Comparison of ENCODE assay signal across 10 cellular contexts in the genomic region with DNA sequence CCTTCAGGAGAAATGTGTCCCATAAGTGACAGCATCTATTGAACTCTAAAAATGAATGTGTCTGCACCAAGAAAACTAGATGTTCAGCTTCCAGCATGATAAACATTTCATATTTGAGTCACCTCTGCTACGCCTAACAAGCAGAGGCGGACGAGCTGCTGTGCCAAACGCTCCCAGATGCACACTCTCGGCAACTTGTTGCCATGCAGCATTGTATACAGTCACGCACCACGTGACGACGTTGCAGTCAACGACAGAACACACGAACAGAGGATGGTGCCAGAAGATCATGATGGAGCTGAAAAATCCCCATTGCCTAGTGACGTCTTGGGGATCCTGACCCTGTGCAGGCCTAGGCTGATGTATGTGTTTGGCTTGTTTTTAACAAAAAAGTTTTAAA.
A peak's percentile ranks its signal among the peaks of the same experiment; 100 is the strongest.
DNase-seq lines count a peak whose midpoint lies in the region; ATAC-seq and TF ChIP-seq lines count a peak whose summit lies in the region.
"Had no signal": no experiment of that assay in that cellular context is flagged by ENCODE, and none has a peak within 500 bp of the region (broad histone marks: within the 10 kb centered on the region; RNA-seq: fewer than 3 reads in every experiment).

No MANE protein-coding gene starts in this region.

- POLR2A ChIA-PET in AG04450 (lab: Yijun Ruan, JAX): interaction anchor here (1.0 to 1.5 kb wide), 2 partner anchors 13 to 14 kb away, joined by 3 read pairs; no protein-coding TSS in a partner anchor

- CTCF ChIA-PET in AG04450 (lab: Charles Lee): interaction anchor here (0.7 to 3.0 kb wide), 8 partner anchors 14 to 462 kb away, joined by 3 to 20 read pairs (median 4); partner anchors contain the start of gene XXYLT1
- CTCF ChIA-PET in activated naive CD4-positive, alpha-beta T cell treated with anti-CD3 and anti-CD28 coated beads, Interleukin-2, amount 10 ng/mL, durations not matched to agents 7 days and 5 days (lab: Charles Lee): interaction anchor here (1.0 kb wide), 1 partner anchor 462 kb away, joined by 3 read pairs; the partner anchor contains the start of gene LSG1

- no peaks in the 10 kb centered on the region for H3K27me3 Mint-ChIP-seq in activated naive CD4-positive, alpha-beta T cell treated with anti-CD3 and anti-CD28 coated beads, Interleukin-2, amount 10 ng/mL, durations not matched to agents 7 days and 5 days

- ATAC-seq in GM21515 (IDR thresholded peaks at IDR 0.05; ENCODE audit: unreplicated experiment): peak; percentile 40
- peak in 3 of 4 donors; percentile 56 to 70 (median 67) for ATAC-seq in heart left ventricle
- ATAC-seq in GM18907 (IDR thresholded peaks at IDR 0.05; ENCODE audit: unreplicated experiment): no peak
- ATAC-seq in GM21360 (IDR thresholded peaks at IDR 0.05; ENCODE audit: unreplicated experiment): no peak

- intact Hi-C loops in heart left ventricle (cut with DNase I): loop anchor here in 1 of 10 donors (10.0 kb wide), 1 partner anchor 111 kb away; no protein-coding TSS in a partner anchor

- no peaks in the 10 kb centered on the region for H3K9me3 Mint-ChIP-seq in activated naive CD4-positive, alpha-beta T cell treated with anti-CD3 and anti-CD28 coated beads, Interleukin-2, amount 10 ng/mL, durations not matched to agents 7 days and 5 days

- H3K27me3 ChIP-seq in AG04450 (ENCODE audit: control insufficient read depth, insufficient read depth, low read length) (no peaks in the 10 kb centered on the region), heart left ventricle (no peaks in the 10 kb centered on the region)
- H3K27me3 ChIP-seq: brain microvascular endothelial cell had no signal

- TF ChIP-seq POLR2A in heart left ventricle (IDR thresholded peaks at IDR 0.05): no peak

- H3K4me3 Mint-ChIP-seq in activated naive CD4-positive, alpha-beta T cell treated with anti-CD3 and anti-CD28 coated beads, Interleukin-2, amount 10 ng/mL, durations not matched to agents 7 days and 5 days: no peak overlapping the region

- H3K27ac ChIP-seq in AG04450 (ENCODE audit: low read depth, low read length): peak overlapping the region; percentile 55
- peak overlapping the region in 1 of 12 donors; percentile 65 for H3K27ac ChIP-seq in heart left ventricle
- H3K27ac ChIP-seq: brain microvascular endothelial cell, parathyroid adenoma had no signal

- WGBS in heart left ventricle, 4 donors: 72 to 79% (median 74%) methylated on average over 12 of the region's 12 CpGs

- H3K27ac Mint-ChIP-seq in activated naive CD4-positive, alpha-beta T cell treated with anti-CD3 and anti-CD28 coated beads, Interleukin-2, amount 10 ng/mL, durations not matched to agents 7 days and 5 days: no peak overlapping the region

- H3K36me3 ChIP-seq in heart left ventricle: no peaks in the 10 kb centered on the region
- H3K36me3 ChIP-seq: brain microvascular endothelial cell had no signal

- H3K9me3 ChIP-seq in AG04450 (ENCODE audit: control insufficient read depth, insufficient read depth, low read length) (no peaks in the 10 kb centered on the region), heart left ventricle (no peaks in the 10 kb centered on the region)

- H3K36me3 Mint-ChIP-seq in activated naive CD4-positive, alpha-beta T cell treated with anti-CD3 and anti-CD28 coated beads, Interleukin-2, amount 10 ng/mL, durations not matched to agents 7 days and 5 days: no peaks in the 10 kb centered on the region

- H3K4me3 ChIP-seq in AG04450 (ENCODE audit: low read depth, low read length) (no peak overlapping the region), heart left ventricle (no peak overlapping the region)

- H3K4me1 ChIP-seq in heart left ventricle: peaks cover 0 to 3% (median 0%) of the 10 kb centered on the region in 12 donors

- no peak for TF ChIP-seq CTCF in AG04450 (IDR thresholded peaks at IDR 0.05; ENCODE audit: low read depth, low read length)
- TF ChIP-seq CTCF in heart left ventricle (IDR thresholded peaks at IDR 0.05): no peak

- H3K4me1 Mint-ChIP-seq in activated naive CD4-positive, alpha-beta T cell treated with anti-CD3 and anti-CD28 coated beads, Interleukin-2, amount 10 ng/mL, durations not matched to agents 7 days and 5 days: peaks cover 11% of the 10 kb centered on the region

- DNase-seq in AG04450 (ENCODE audit: low read depth, low spot score) (peak; percentile 87), heart left ventricle (no peak), T1000 (lab: John Stamatoyannopoulos, UW) (no peak)
- DNase-seq in activated CD4-positive, alpha-beta T cell treated with anti-CD3 and anti-CD28 coated beads for 48 hours: peak; percentile 59
- DNase-seq in activated naive CD4-positive, alpha-beta T cell treated with anti-CD3 and anti-CD28 coated beads, Interleukin-2, amount 10 ng/mL, durations not matched to agents 7 days and 5 days: no peak
- DNase-seq: brain microvascular endothelial cell had no signal

Comparison
In these comparisons a context has a peak if more than half of its experiments do, and no peak if none do; other contexts are left out.
1. DNase-seq: peak in AG04450 (single experiment) and activated CD4-positive, alpha-beta T cell treated with anti-CD3 and anti-CD28 coated beads for 48 hours (single experiment); none in heart left ventricle (0 of 5), activated naive CD4-positive, alpha-beta T cell treated with anti-CD3 and anti-CD28 coated beads, Interleukin-2, amount 10 ng/mL, durations not matched to agents 7 days and 5 days (single experiment) and T1000 (single experiment).
2. ATAC-seq: peak in GM21515 (single experiment) and heart left ventricle (3 of 4); none in GM18907 (single experiment) and GM21360 (single experiment).